In the genomic region with DNA sequence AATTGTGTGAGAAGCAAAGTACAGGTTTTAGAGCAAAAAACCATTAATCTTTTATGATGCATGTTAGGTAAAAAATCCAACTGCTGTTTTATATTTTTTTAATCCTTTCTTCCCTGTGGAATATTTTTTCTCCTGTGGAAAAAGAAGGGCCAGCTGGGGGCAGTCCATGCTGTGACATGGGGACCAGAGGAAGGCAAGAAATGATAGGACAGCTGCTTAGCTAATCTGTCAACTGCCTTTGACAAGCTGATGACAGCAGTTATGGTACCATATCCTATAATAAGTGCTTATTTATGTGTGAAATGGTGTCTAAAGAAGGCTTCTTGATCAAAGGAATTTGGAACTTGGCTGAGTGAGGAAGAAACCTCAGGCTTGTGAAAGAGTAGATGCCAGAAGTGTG, we compare ENCODE assay signal across 18 cellular contexts.
"Had no signal": no experiment of that assay in that cellular context is flagged by ENCODE, and none has a peak within 500 bp of the region (broad histone marks: within the 10 kb centered on the region; RNA-seq: fewer than 3 reads in every experiment).

No MANE protein-coding gene starts in this region.

- ATAC-seq: activated CD4-positive, CD25-positive, alpha-beta regulatory T cell treated with anti-CD3 and anti-CD28 coated beads, Interleukin-2, amount 50 U/mL, for 24 hours; activated naive CD8-positive, alpha-beta T cell treated with anti-CD3 and anti-CD28 coated beads, Interleukin-2, amount 50 U/mL, for 24 hours; activated T-helper 17 cell treated with anti-CD3 and anti-CD28 coated beads, Interleukin-2, amount 50 U/mL, for 72 hours; effector memory CD8-positive, alpha-beta T cell; gastrocnemius medialis; heart left ventricle; pancreas had no signal

- H3K27ac ChIP-seq: epithelial cell of prostate, gastrocnemius medialis, heart left ventricle, pancreas, sigmoid colon, spleen, suprapubic skin had no signal

- H3K9me3 ChIP-seq: gastrocnemius medialis, pancreas, sigmoid colon, suprapubic skin had no signal

- H3K27me3 ChIP-seq: gastrocnemius medialis, heart left ventricle, pancreas, sigmoid colon, spleen, suprapubic skin had no signal

- H3K4me3 ChIP-seq: gastrocnemius medialis, heart left ventricle, pancreas, sigmoid colon, spleen, suprapubic skin had no signal

- H3K36me3 ChIP-seq: gastrocnemius medialis, heart left ventricle, pancreas, sigmoid colon, spleen, suprapubic skin had no signal

- H3K4me1 ChIP-seq: gastrocnemius medialis, heart left ventricle, pancreas, sigmoid colon, spleen, suprapubic skin had no signal

- DNase-seq: activated CD4-positive, alpha-beta T cell treated with anti-CD3 and anti-CD28 coated beads, Interleukin-2, amount 50 U/mL, for 1 hour; activated naive CD4-positive, alpha-beta T cell treated with anti-CD3 and anti-CD28 coated beads for 36 hours; activated naive CD8-positive, alpha-beta T cell treated with anti-CD3 and anti-CD28 coated beads, Interleukin-2, amount 50 U/mL, for 24 hours; activated T-cell treated with anti-CD3 and anti-CD28 coated beads for 4 hours; aorta; effector memory CD8-positive, alpha-beta T cell; gastrocnemius medialis; heart left ventricle; immature natural killer cell; mesendoderm; pancreas; sigmoid colon; spleen; trophoblast cell had no signal
